17 cellular contexts compared by ENCODE assay signal in genomic region chr1:28126778-28127430, GRCh38. TPM values are rescaled to one million over a fixed set of nuclear protein-coding genes. Genes with fewer than 3 reads are reported as not detected.
A peak's percentile ranks its signal among the peaks of the same experiment; 100 is the strongest.
DNase-seq lines count a peak whose midpoint lies in the region; ATAC-seq and TF ChIP-seq lines count a peak whose summit lies in the region.
"Had no signal": no experiment of that assay in that cellular context is flagged by ENCODE, and none has a peak within 500 bp of the region (broad histone marks: within the 10 kb centered on the region; RNA-seq: fewer than 3 reads in every experiment).

No MANE protein-coding gene starts in this region.

- H3K4me3 ChIP-seq in left ventricle myocardium inferior (no peak overlapping the region), right atrium auricular region (no peak overlapping the region), uterus (no peak overlapping the region)
- H3K4me3 ChIP-seq: gastroesophageal sphincter, HAP-1 had no signal

- H3K27ac Mint-ChIP-seq in effector memory CD8-positive, alpha-beta T cell, result no peak overlapping the region
- H3K27ac Mint-ChIP-seq: activated naive CD8-positive, alpha-beta T cell treated with anti-CD3 and anti-CD28 coated beads, Interleukin-2, amount 50 U/mL, for 24 hours; stimulated activated effector memory CD8-positive, alpha-beta T cell treated with anti-CD3 and anti-CD28 coated beads, Interleukin-12 subunit alpha, Interleukin-12 subunit beta, amount 100 ng/mL, for 72 hours had no signal

- H3K27me3 Mint-ChIP-seq in effector memory CD8-positive, alpha-beta T cell, result peaks cover 5 to 23% of the 10 kb centered on the region in 2 donors

- no peaks in the 10 kb centered on the region for H3K4me1 Mint-ChIP-seq in effector memory CD8-positive, alpha-beta T cell (ENCODE audit: low read depth in 2 of 2)
- H3K4me1 Mint-ChIP-seq: stimulated activated effector memory CD8-positive, alpha-beta T cell treated with anti-CD3 and anti-CD28 coated beads, Interleukin-12 subunit alpha, Interleukin-12 subunit beta, amount 100 ng/mL, for 72 hours had no signal

- no peak overlapping the region for H3K4me3 Mint-ChIP-seq in effector memory CD8-positive, alpha-beta T cell
- H3K4me3 Mint-ChIP-seq: activated naive CD8-positive, alpha-beta T cell treated with anti-CD3 and anti-CD28 coated beads, Interleukin-2, amount 50 U/mL, for 24 hours; neural crest cell; stimulated activated effector memory CD8-positive, alpha-beta T cell treated with anti-CD3 and anti-CD28 coated beads, Interleukin-12 subunit alpha, Interleukin-12 subunit beta, amount 100 ng/mL, for 72 hours had no signal

- H3K27ac ChIP-seq in left ventricle myocardium inferior (replicated peaks) (peak overlapping the region; percentile 27), right atrium auricular region (peak overlapping the region in 1 of 2 donors; percentile 23), layer of hippocampus (ENCODE audit: low read depth, low read length) (peak overlapping the region; percentile 53), uterus (no peak overlapping the region)
- H3K27ac ChIP-seq: gastroesophageal sphincter had no signal

- H3K27me3 ChIP-seq in left ventricle myocardium inferior (ENCODE audit: low read depth) (peaks cover 11% of the 10 kb centered on the region), right atrium auricular region (no peaks in the 10 kb centered on the region), layer of hippocampus (ENCODE audit: control insufficient read depth, insufficient read depth, low read length) (no peaks in the 10 kb centered on the region), uterus (no peaks in the 10 kb centered on the region)

- H3K4me1 ChIP-seq in left ventricle myocardium inferior (no peaks in the 10 kb centered on the region), right atrium auricular region (no peaks in the 10 kb centered on the region), uterus (no peaks in the 10 kb centered on the region)
- H3K4me1 ChIP-seq: gastroesophageal sphincter, HAP-1 had no signal

- no peaks in the 10 kb centered on the region for H3K9me3 Mint-ChIP-seq in effector memory CD8-positive, alpha-beta T cell
- H3K9me3 Mint-ChIP-seq: activated naive CD8-positive, alpha-beta T cell treated with anti-CD3 and anti-CD28 coated beads, Interleukin-2, amount 50 U/mL, for 24 hours; neural crest cell; stimulated activated effector memory CD8-positive, alpha-beta T cell treated with anti-CD3 and anti-CD28 coated beads, Interleukin-12 subunit alpha, Interleukin-12 subunit beta, amount 100 ng/mL, for 72 hours had no signal

- no peak for DNase-seq in left ventricle myocardium inferior
- no peak for DNase-seq in right atrium auricular region (ENCODE audit: low spot score)
- peak; percentile 67 for DNase-seq in OCI-M1 (lab: John Stamatoyannopoulos, UW)
- no peak for DNase-seq in uterus
- DNase-seq in islet precursor cell, result no peak
- DNase-seq in effector memory CD8-positive, alpha-beta T cell, result no peak
- DNase-seq: 8988T; activated CD8-positive, alpha-beta memory T cell treated with anti-CD3 and anti-CD28 coated beads for 24 hours; activated naive CD8-positive, alpha-beta T cell treated with anti-CD3 and anti-CD28 coated beads, Interleukin-2, amount 50 U/mL, for 24 hours; mammary epithelial cell; T-helper 2 cell had no signal

- no peaks in the 10 kb centered on the region for H3K9me3 ChIP-seq in left ventricle myocardium inferior (replicated peaks)
- no peaks in the 10 kb centered on the region for H3K9me3 ChIP-seq in right atrium auricular region
- H3K9me3 ChIP-seq in uterus, result no peaks in the 10 kb centered on the region
- H3K9me3 ChIP-seq: gastroesophageal sphincter, HAP-1 had no signal

- H3K36me3 ChIP-seq in left ventricle myocardium inferior (no peaks in the 10 kb centered on the region), right atrium auricular region (no peaks in the 10 kb centered on the region), uterus (no peaks in the 10 kb centered on the region)
- H3K36me3 ChIP-seq: gastroesophageal sphincter, HAP-1 had no signal

- ATAC-seq in effector memory CD8-positive, alpha-beta T cell (replicated peaks), result no peak
- ATAC-seq in GM18517 (IDR thresholded peaks at IDR 0.05; ENCODE audit: unreplicated experiment), result no peak
- ATAC-seq: activated naive CD8-positive, alpha-beta T cell treated with anti-CD3 and anti-CD28 coated beads, Interleukin-2, amount 50 U/mL, for 24 hours; gastroesophageal sphincter had no signal

- TF ChIP-seq CTCF in left ventricle myocardium inferior (IDR thresholded peaks at IDR 0.05; ENCODE audit: borderline replicate concordance) (no peak), right atrium auricular region (IDR thresholded peaks at IDR 0.05) (no peak), uterus (IDR thresholded peaks at IDR 0.05) (no peak)

- no peaks in the 10 kb centered on the region for H3K36me3 Mint-ChIP-seq in effector memory CD8-positive, alpha-beta T cell (ENCODE audit: insufficient read depth)
- H3K36me3 Mint-ChIP-seq: stimulated activated effector memory CD8-positive, alpha-beta T cell treated with anti-CD3 and anti-CD28 coated beads, Interleukin-12 subunit alpha, Interleukin-12 subunit beta, amount 100 ng/mL, for 72 hours had no signal

- intact Hi-C loops in left ventricle myocardium inferior (cut with micrococcal nuclease) (no loop called here), uterus (cut with DNase I; ENCODE audit: low total_unique reads) (no loop called here)

- no peak for TF ChIP-seq POLR2A in uterus (IDR thresholded peaks at IDR 0.05)

RNA-seq across cellular contexts. Expression of gene EYA3, which starts 38.5 kb away (rescaled TPM):
- total RNA-seq in left ventricle myocardium inferior, result 16.9 TPM
- 10 to 100 TPM; 13.6 to 15.6 TPM for total RNA-seq in right atrium auricular region
- 10 to 100 TPM in 3 of 4 donors, 1 to 10 TPM in 1; 7.2 to 30.4 (median 13.1) TPM for total RNA-seq in uterus

RNA-seq across cellular contexts. Expression of gene PTAFR, which starts 49.6 kb away (rescaled TPM):
- total RNA-seq in left ventricle myocardium inferior (1.5 TPM), right atrium auricular region (1 to 10 TPM; 1.3 to 4.6 TPM), uterus (1 to 10 TPM in 3 of 4 donors, under 1 TPM in 1; under 0.01 to 7.1 (median 1.9) TPM)

Comparison
In these comparisons a context has a peak if more than half of its experiments do, and no peak if none do; other contexts are left out.
1. H3K27ac ChIP-seq: peak in left ventricle myocardium inferior (single experiment) and layer of hippocampus (single experiment); none in uterus (0 of 2).